In the genomic region with DNA sequence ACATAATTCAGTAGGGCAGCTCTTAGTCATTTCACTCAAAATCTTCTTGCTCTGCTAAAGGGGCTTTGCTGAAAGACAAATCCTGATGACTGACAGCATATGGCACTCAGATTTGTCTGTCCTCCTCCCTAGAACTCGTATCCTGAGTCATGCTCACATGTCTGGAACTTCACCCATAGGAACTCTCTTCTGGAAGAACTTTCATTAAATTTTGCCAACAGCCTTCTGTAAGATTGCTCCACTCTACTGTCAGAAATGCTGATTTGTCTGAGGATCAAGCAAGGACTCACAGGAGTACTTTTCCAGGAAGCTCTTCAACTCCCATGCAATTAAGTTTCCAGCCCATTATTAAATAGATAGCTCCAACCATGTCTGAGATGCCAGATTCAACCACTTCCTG, we compare ENCODE assay signal across 19 cellular contexts. TPM values are rescaled to one million over a fixed set of nuclear protein-coding genes. Genes with fewer than 3 reads are reported as not detected.
A peak's percentile ranks its signal among the peaks of the same experiment; 100 is the strongest.
DNase-seq lines count a peak whose midpoint lies in the region; ATAC-seq and TF ChIP-seq lines count a peak whose summit lies in the region.
"Had no signal": no experiment of that assay in that cellular context is flagged by ENCODE, and none has a peak within 500 bp of the region (broad histone marks: within the 10 kb centered on the region; RNA-seq: fewer than 3 reads in every experiment).

No MANE protein-coding gene starts in this region.

- BruUV-seq in IMR-90 (replicated peaks; lab: Mats Ljungman, UMichigan), result no TSS peak

- H3K4ac ChIP-seq in IMR-90 (ENCODE audit: low read depth, low read length), result no peak overlapping the region

- H3K4me1 ChIP-seq in IMR-90 (ENCODE audit: control insufficient read depth, insufficient read depth, low read length), result no peaks in the 10 kb centered on the region

- H3K56ac ChIP-seq in IMR-90 (ENCODE audit: extremely low read depth, insufficient read depth, low read length), result no peak overlapping the region

- H2BK15ac ChIP-seq in IMR-90 (ENCODE audit: low read depth, low read length), result no peak overlapping the region

- no peak overlapping the region for H2AFZ ChIP-seq in IMR-90 (replicated peaks; ENCODE audit: low read length, poor library complexity)

- WGBS in IMR-90 (ENCODE audit: extremely low coverage in 2 of 2, insufficient read length in 1 of 2), 2 experiments, result no CpG with 5 or more reads among the region's 1 CpG

- no peak overlapping the region for H3K23ac ChIP-seq in IMR-90 (ENCODE audit: low read depth, low read length)

- H2BK5ac ChIP-seq in IMR-90 (ENCODE audit: low read depth, low read length, poor library complexity, severe bottlenecking), result no peak overlapping the region

- H3K9me3 ChIP-seq in IMR-90 (ENCODE audit: control insufficient read depth, insufficient read depth, low read length), result no peaks in the 10 kb centered on the region
- H3K9me3 ChIP-seq: mucosa of descending colon, ovary had no signal

- H3K9ac ChIP-seq in IMR-90 (ENCODE audit: low read depth, low read length), result no peak overlapping the region

- no peak overlapping the region for H4K91ac ChIP-seq in IMR-90 (ENCODE audit: insufficient read depth, low read depth, low read length)

- peak; percentile 62 for DNase-seq in AG10803 (ENCODE audit: low read depth)
- peak; percentile 6 for DNase-seq in IMR-90
- DNase-seq in choroid plexus epithelial cell (ENCODE audit: low read depth), result peak; percentile 45
- peak; percentile 22 for DNase-seq in myocyte (ENCODE audit: low read depth)
- no peak for DNase-seq in left lobe of liver (ENCODE audit: low spot score)
- DNase-seq: ACHN; activated CD4-positive, alpha-beta T cell treated with anti-CD3 and anti-CD28 coated beads, Interleukin-2, amount 10 ng/mL, durations not matched to agents 7 days and 5 days; caudate nucleus; endodermal cell; glutamatergic neuron; mucosa of descending colon; NCI-H1105 treated with DMSO at 0.1 percent for 48 hours; ovary; SHP77 treated with DMSO at 0.1 percent for 48 hours; stimulated activated CD4-positive, alpha-beta T cell treated with anti-CD3 and anti-CD28 coated beads, Interleukin-12 subunit alpha, Interleukin-12 subunit beta, amount 100 ng/mL, for 4 hours; stimulated activated naive CD4-positive, alpha-beta T cell had no signal

- in situ Hi-C loops in IMR-90 (cut with MboI; ENCODE audit: low sequenced_read_pairs), result no loop called here

- POLR2A ChIA-PET in IMR-90 (lab: Charles Lee; ENCODE audit: unreplicated experiment), result no interaction called here

- no peak overlapping the region for H2AK9ac ChIP-seq in IMR-90 (replicated peaks; ENCODE audit: low read depth, low read length, poor library complexity)

- ATAC-seq in IMR-90 (ENCODE audit: low read depth) (no peak), GM21381 (IDR thresholded peaks at IDR 0.05; ENCODE audit: unreplicated experiment) (no peak), GM18517 (IDR thresholded peaks at IDR 0.05; ENCODE audit: unreplicated experiment) (no peak), left lobe of liver (no peak), GM21619 (IDR thresholded peaks at IDR 0.05; ENCODE audit: unreplicated experiment) (no peak)
- ATAC-seq: mucosa of descending colon had no signal

- H3K4me2 ChIP-seq in IMR-90 (ENCODE audit: low read depth, low read length), result no peak overlapping the region

- H4K5ac ChIP-seq in IMR-90 (ENCODE audit: low read depth, low read length), result no peak overlapping the region

- TF ChIP-seq CTCF in AG10803 (conservative IDR thresholded peaks at IDR 0.05; ENCODE audit: low read length) (no peak), IMR-90 (conservative IDR thresholded peaks at IDR 0.05; ENCODE audit: low read depth, low read length) (no peak), choroid plexus epithelial cell (conservative IDR thresholded peaks at IDR 0.05; ENCODE audit: low read depth, low read length) (no peak)

- H3K27me3 ChIP-seq in IMR-90 (ENCODE audit: control insufficient read depth, insufficient read depth, low read length), result no peaks in the 10 kb centered on the region
- H3K27me3 ChIP-seq: ovary had no signal

- no peak overlapping the region for H3K27ac ChIP-seq in IMR-90 (ENCODE audit: insufficient read depth, low read length)
- H3K27ac ChIP-seq: ovary had no signal

- TF ChIP-seq RAD21 in IMR-90 (IDR thresholded peaks at IDR 0.05; ENCODE audit: low read length), result no peak

- H3K36me3 ChIP-seq in IMR-90 (ENCODE audit: control insufficient read depth, insufficient read depth, low read length), result no peaks in the 10 kb centered on the region
- H3K36me3 ChIP-seq: ovary had no signal

- H2BK120ac ChIP-seq in IMR-90 (ENCODE audit: low read depth, low read length), result no peak overlapping the region

- no peak overlapping the region for H3K18ac ChIP-seq in IMR-90 (ENCODE audit: low read depth, low read length)

- H3K79me1 ChIP-seq in IMR-90 (ENCODE audit: low read depth in 1 of 2, low read length in 2 of 2), result no peaks in the 10 kb centered on the region

- H3K14ac ChIP-seq in IMR-90 (replicated peaks; ENCODE audit: low read depth, low read length), result no peak overlapping the region

- CTCF ChIA-PET in IMR-90 (lab: Yijun Ruan, JAX), result interaction anchor here (1.4 kb wide), 1 partner anchor 11 kb away, joined by 5 read pairs; no protein-coding TSS in a partner anchor

- H4K20me1 ChIP-seq in IMR-90 (ENCODE audit: insufficient read depth, low read length), result no peaks in the 10 kb centered on the region

- no peak for TF ChIP-seq POLR2A in IMR-90 (IDR thresholded peaks at IDR 0.05; ENCODE audit: low read depth, low read length)

- no peak overlapping the region for H4K8ac ChIP-seq in IMR-90 (ENCODE audit: low read depth in 2 of 2, low read length in 2 of 2)

- dilution Hi-C loops in IMR-90 (cut with HindIII; ENCODE audit: low sequenced_read_pairs, unreplicated experiment), result no loop called here

- H2AK5ac ChIP-seq in IMR-90 (ENCODE audit: low read depth, low read length), result no peak overlapping the region

- H3K4me3 ChIP-seq in AG10803 (ENCODE audit: low read length) (no peak overlapping the region), IMR-90 (ENCODE audit: insufficient read depth, low read depth, low read length) (no peak overlapping the region), choroid plexus epithelial cell (ENCODE audit: low read depth, low read length) (no peak overlapping the region)
- H3K4me3 ChIP-seq: mucosa of descending colon, ovary had no signal

- no peak overlapping the region for H2BK20ac ChIP-seq in IMR-90 (ENCODE audit: low read depth, low read length)

- intact Hi-C loops in IMR-90 (cut with micrococcal nuclease), result no loop called here

- H3K9me1 ChIP-seq in IMR-90 (ENCODE audit: insufficient read depth, low read length), result no peaks in the 10 kb centered on the region

TF ChIP-seq in IMR-90, 13 proteins besides CTCF, POLR2A, EP300 and RAD21:
- TF ChIP-seq NFE2L2 (IDR thresholded peaks at IDR 0.05; ENCODE audit: low read depth, low read length), result no peak
- no peak for TF ChIP-seq CHD1 (IDR thresholded peaks at IDR 0.05; ENCODE audit: low read depth, low read length)
- TF ChIP-seq BHLHE40 (IDR thresholded peaks at IDR 0.05; ENCODE audit: low read depth, low read length), result no peak
- TF ChIP-seq MXI1 (IDR thresholded peaks at IDR 0.05; ENCODE audit: borderline replicate concordance, low read depth, low read length), result no peak
- no peak for TF ChIP-seq MAFK (IDR thresholded peaks at IDR 0.05; ENCODE audit: low read depth, low read length)
- TF ChIP-seq CEBPB (IDR thresholded peaks at IDR 0.05; ENCODE audit: low read depth, low read length), result no peak
- TF ChIP-seq SMC3 (IDR thresholded peaks at IDR 0.05; ENCODE audit: low read depth, low read length), result no peak
- no peak for TF ChIP-seq MAZ (IDR thresholded peaks at IDR 0.05; ENCODE audit: borderline replicate concordance, low read depth, low read length)
- TF ChIP-seq RCOR1 (IDR thresholded peaks at IDR 0.05; ENCODE audit: insufficient replicate concordance, low read length), result no peak
- no peak for TF ChIP-seq FOS (IDR thresholded peaks at IDR 0.05; ENCODE audit: low read depth, low read length)
- no peak for TF ChIP-seq USF2 (IDR thresholded peaks at IDR 0.05; ENCODE audit: low read depth, low read length)
- no peak for TF ChIP-seq ELK1 (IDR thresholded peaks at IDR 0.05; ENCODE audit: borderline replicate concordance, low read depth, low read length)
- no peak for TF ChIP-seq RFX5 (IDR thresholded peaks at IDR 0.05; ENCODE audit: low read depth, low read length)

RNA-seq across cellular contexts. Expression of gene SNX2, which starts 59.8 kb away (rescaled TPM):
- total RNA-seq in IMR-90 (2012; rRNA removed) (52.9 and 54.7 TPM in 2 replicates), myocyte (36.6 and 41.1 TPM in 2 replicates), left lobe of liver (25.9 TPM)
- polyA plus RNA-seq in IMR-90 (2012; rRNA removed), result 24.9 and 26.3 TPM in 2 replicates
- polyA plus RNA-seq in IMR-90 (2012; cell fraction: cytosol; rRNA removed), result 6.7 and 8.8 TPM in 2 replicates
- 2.9 and 8.8 TPM in 2 replicates for polyA plus RNA-seq in IMR-90 (2012; cell fraction: nucleus; rRNA removed; ENCODE audit: low replicate concordance)
- polyA plus RNA-seq in myocyte (2012), result 24.4 TPM
